1 cellular context compared by ENCODE assay signal in the genomic region with DNA sequence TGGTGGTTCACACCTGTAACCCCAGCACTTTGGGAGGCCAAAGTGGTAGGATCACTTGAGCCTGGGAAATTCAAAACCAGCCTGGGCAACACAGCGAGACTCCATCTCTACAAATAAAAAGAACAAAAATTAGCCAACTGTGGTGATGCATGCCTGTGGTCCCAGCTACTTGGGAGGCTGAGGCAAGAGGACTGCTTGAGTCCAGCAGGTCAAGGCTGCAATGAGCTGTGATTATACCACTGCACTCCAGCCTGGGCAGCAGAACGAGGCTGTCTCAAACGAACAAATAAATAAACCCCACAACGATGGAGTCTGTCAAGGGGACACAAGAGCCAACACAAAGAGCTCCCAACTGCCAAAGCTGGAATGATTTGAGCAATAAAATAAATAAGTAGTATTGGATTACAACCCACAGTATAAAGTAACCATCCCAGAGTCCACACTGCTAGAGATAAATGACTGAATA.
TF ChIP-seq lines count a peak whose summit lies in the region.

No MANE protein-coding gene starts in this region.

TF ChIP-seq in HepG2, 621 proteins besides CTCF, POLR2A, EP300 and RAD21 (continued from another document):
- TF ChIP-seq MED1 (CRISPR knock-in tag; IDR thresholded peaks at IDR 0.05): peak; percentile 12; the same call in 1 of the 2 replicates
- 0 out of 2 replicates have a peak, but pooled peaks have one; percentile 23 for TF ChIP-seq GFI1 (CRISPR knock-in tag; IDR thresholded peaks at IDR 0.05; ENCODE audit: borderline replicate concordance)
- TF ChIP-seq, protein P1, sequence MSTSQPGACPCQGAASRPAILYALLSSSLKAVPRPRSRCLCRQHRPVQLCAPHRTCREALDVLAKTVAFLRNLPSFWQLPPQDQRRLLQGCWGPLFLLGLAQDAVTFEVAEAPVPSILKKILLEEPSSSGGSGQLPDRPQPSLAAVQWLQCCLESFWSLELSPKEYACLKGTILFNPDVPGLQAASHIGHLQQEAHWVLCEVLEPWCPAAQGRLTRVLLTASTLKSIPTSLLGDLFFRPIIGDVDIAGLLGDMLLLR (CRISPR knock-in tag; IDR thresholded peaks at IDR 0.05): 0 out of 2 replicates have a peak, but pooled peaks have one; percentile 29
- TF ChIP-seq, protein P2, sequence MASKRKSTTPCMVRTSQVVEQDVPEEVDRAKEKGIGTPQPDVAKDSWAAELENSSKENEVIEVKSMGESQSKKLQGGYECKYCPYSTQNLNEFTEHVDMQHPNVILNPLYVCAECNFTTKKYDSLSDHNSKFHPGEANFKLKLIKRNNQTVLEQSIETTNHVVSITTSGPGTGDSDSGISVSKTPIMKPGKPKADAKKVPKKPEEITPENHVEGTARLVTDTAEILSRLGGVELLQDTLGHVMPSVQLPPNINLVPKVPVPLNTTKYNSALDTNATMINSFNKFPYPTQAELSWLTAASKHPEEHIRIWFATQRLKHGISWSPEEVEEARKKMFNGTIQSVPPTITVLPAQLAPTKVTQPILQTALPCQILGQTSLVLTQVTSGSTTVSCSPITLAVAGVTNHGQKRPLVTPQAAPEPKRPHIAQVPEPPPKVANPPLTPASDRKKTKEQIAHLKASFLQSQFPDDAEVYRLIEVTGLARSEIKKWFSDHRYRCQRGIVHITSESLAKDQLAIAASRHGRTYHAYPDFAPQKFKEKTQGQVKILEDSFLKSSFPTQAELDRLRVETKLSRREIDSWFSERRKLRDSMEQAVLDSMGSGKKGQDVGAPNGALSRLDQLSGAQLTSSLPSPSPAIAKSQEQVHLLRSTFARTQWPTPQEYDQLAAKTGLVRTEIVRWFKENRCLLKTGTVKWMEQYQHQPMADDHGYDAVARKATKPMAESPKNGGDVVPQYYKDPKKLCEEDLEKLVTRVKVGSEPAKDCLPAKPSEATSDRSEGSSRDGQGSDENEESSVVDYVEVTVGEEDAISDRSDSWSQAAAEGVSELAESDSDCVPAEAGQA (IDR thresholded peaks at IDR 0.05; ENCODE audit: low read depth): 0 out of 2 replicates have a peak, but pooled peaks have one; percentile 26
- TF ChIP-seq, protein P2 (CRISPR knock-in tag; IDR thresholded peaks at IDR 0.05; ENCODE audit: borderline replicate concordance): no peak
- TF ChIP-seq, protein P3, sequence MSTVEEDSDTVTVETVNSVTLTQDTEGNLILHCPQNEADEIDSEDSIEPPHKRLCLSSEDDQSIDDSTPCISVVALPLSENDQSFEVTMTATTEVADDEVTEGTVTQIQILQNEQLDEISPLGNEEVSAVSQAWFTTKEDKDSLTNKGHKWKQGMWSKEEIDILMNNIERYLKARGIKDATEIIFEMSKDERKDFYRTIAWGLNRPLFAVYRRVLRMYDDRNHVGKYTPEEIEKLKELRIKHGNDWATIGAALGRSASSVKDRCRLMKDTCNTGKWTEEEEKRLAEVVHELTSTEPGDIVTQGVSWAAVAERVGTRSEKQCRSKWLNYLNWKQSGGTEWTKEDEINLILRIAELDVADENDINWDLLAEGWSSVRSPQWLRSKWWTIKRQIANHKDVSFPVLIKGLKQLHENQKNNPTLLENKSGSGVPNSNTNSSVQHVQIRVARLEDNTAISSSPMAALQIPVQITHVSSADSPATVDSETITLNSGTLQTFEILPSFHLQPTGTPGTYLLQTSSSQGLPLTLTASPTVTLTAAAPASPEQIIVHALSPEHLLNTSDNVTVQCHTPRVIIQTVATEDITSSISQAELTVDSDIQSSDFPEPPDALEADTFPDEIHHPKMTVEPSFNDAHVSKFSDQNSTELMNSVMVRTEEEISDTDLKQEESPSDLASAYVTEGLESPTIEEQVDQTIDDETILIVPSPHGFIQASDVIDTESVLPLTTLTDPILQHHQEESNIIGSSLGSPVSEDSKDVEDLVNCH (CRISPR knock-in tag; IDR thresholded peaks at IDR 0.05): no peak
- TF ChIP-seq LCORL (IDR thresholded peaks at IDR 0.05): no peak
- TF ChIP-seq LCORL (CRISPR knock-in tag; IDR thresholded peaks at IDR 0.05): 0 out of 2 replicates have a peak, but pooled peaks have one; percentile 48
- TF ChIP-seq CEBPB (IDR thresholded peaks at IDR 0.05; ENCODE audit: borderline replicate concordance, low read depth, low read length): peak; percentile 51; the same call in 1 of the 2 replicates
- TF ChIP-seq RXRA (CRISPR knock-in tag; IDR thresholded peaks at IDR 0.05): no peak
- TF ChIP-seq CEBPG (CRISPR knock-in tag; IDR thresholded peaks at IDR 0.05): peak; percentile 26; the same call in 1 of the 2 replicates
- 0 out of 2 replicates have a peak, but pooled peaks have one; percentile 21 for TF ChIP-seq ZMYM4 (CRISPR knock-in tag; IDR thresholded peaks at IDR 0.05)
- TF ChIP-seq, protein P4, sequence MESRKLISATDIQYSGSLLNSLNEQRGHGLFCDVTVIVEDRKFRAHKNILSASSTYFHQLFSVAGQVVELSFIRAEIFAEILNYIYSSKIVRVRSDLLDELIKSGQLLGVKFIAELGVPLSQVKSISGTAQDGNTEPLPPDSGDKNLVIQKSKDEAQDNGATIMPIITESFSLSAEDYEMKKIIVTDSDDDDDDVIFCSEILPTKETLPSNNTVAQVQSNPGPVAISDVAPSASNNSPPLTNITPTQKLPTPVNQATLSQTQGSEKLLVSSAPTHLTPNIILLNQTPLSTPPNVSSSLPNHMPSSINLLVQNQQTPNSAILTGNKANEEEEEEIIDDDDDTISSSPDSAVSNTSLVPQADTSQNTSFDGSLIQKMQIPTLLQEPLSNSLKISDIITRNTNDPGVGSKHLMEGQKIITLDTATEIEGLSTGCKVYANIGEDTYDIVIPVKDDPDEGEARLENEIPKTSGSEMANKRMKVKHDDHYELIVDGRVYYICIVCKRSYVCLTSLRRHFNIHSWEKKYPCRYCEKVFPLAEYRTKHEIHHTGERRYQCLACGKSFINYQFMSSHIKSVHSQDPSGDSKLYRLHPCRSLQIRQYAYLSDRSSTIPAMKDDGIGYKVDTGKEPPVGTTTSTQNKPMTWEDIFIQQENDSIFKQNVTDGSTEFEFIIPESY (CRISPR knock-in tag; IDR thresholded peaks at IDR 0.05): 0 out of 2 replicates have a peak, but pooled peaks have one; percentile 20
- TF ChIP-seq HNF4A (CRISPR knock-in tag; IDR thresholded peaks at IDR 0.05): peak; percentile 72
- peak; percentile 18; the same call in 1 of the 2 replicates for TF ChIP-seq FOXA3 (CRISPR knock-in tag; IDR thresholded peaks at IDR 0.05)
- TF ChIP-seq, protein P5, sequence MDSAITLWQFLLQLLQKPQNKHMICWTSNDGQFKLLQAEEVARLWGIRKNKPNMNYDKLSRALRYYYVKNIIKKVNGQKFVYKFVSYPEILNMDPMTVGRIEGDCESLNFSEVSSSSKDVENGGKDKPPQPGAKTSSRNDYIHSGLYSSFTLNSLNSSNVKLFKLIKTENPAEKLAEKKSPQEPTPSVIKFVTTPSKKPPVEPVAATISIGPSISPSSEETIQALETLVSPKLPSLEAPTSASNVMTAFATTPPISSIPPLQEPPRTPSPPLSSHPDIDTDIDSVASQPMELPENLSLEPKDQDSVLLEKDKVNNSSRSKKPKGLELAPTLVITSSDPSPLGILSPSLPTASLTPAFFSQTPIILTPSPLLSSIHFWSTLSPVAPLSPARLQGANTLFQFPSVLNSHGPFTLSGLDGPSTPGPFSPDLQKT (CRISPR knock-in tag; IDR thresholded peaks at IDR 0.05; ENCODE audit: borderline replicate concordance): no peak
- TF ChIP-seq ZNF788 (CRISPR knock-in tag; IDR thresholded peaks at IDR 0.05; ENCODE audit: borderline replicate concordance): 0 out of 2 replicates have a peak, but pooled peaks have one; percentile 17
- TF ChIP-seq FOSL2 (CRISPR knock-in tag; IDR thresholded peaks at IDR 0.05): peak; percentile 28; the same call in 1 of the 2 replicates
- no peak for TF ChIP-seq TEAD2 (CRISPR knock-in tag; IDR thresholded peaks at IDR 0.05)
- TF ChIP-seq TBX2 (CRISPR knock-in tag; IDR thresholded peaks at IDR 0.05; ENCODE audit: borderline replicate concordance): peak; percentile 30; the same call in 1 of the 2 replicates
- TF ChIP-seq, protein P6, sequence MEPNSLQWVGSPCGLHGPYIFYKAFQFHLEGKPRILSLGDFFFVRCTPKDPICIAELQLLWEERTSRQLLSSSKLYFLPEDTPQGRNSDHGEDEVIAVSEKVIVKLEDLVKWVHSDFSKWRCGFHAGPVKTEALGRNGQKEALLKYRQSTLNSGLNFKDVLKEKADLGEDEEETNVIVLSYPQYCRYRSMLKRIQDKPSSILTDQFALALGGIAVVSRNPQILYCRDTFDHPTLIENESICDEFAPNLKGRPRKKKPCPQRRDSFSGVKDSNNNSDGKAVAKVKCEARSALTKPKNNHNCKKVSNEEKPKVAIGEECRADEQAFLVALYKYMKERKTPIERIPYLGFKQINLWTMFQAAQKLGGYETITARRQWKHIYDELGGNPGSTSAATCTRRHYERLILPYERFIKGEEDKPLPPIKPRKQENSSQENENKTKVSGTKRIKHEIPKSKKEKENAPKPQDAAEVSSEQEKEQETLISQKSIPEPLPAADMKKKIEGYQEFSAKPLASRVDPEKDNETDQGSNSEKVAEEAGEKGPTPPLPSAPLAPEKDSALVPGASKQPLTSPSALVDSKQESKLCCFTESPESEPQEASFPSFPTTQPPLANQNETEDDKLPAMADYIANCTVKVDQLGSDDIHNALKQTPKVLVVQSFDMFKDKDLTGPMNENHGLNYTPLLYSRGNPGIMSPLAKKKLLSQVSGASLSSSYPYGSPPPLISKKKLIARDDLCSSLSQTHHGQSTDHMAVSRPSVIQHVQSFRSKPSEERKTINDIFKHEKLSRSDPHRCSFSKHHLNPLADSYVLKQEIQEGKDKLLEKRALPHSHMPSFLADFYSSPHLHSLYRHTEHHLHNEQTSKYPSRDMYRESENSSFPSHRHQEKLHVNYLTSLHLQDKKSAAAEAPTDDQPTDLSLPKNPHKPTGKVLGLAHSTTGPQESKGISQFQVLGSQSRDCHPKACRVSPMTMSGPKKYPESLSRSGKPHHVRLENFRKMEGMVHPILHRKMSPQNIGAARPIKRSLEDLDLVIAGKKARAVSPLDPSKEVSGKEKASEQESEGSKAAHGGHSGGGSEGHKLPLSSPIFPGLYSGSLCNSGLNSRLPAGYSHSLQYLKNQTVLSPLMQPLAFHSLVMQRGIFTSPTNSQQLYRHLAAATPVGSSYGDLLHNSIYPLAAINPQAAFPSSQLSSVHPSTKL (CRISPR knock-in tag; IDR thresholded peaks at IDR 0.05): peak; percentile 34; the same call in 1 of the 2 replicates
- TF ChIP-seq CAMTA2 (CRISPR knock-in tag; IDR thresholded peaks at IDR 0.05; ENCODE audit: borderline replicate concordance): 0 out of 2 replicates have a peak, but pooled peaks have one; percentile 32
- TF ChIP-seq RARA (CRISPR knock-in tag; IDR thresholded peaks at IDR 0.05): peak; percentile 50
- TF ChIP-seq POGZ (CRISPR knock-in tag; IDR thresholded peaks at IDR 0.05): peak; percentile 59
- TF ChIP-seq ZNF121 (CRISPR knock-in tag; IDR thresholded peaks at IDR 0.05): peak; percentile 78
- 0 out of 2 replicates have a peak, but pooled peaks have one; percentile 17 for TF ChIP-seq RCOR2 (CRISPR knock-in tag; IDR thresholded peaks at IDR 0.05)
- TF ChIP-seq ZNF883 (CRISPR knock-in tag; IDR thresholded peaks at IDR 0.05; ENCODE audit: not compliant biosample characterization): peak; percentile 9
- TF ChIP-seq GATAD2A (CRISPR knock-in tag; IDR thresholded peaks at IDR 0.05): peak; percentile 43; the same call in 1 of the 2 replicates
- TF ChIP-seq, protein P7, sequence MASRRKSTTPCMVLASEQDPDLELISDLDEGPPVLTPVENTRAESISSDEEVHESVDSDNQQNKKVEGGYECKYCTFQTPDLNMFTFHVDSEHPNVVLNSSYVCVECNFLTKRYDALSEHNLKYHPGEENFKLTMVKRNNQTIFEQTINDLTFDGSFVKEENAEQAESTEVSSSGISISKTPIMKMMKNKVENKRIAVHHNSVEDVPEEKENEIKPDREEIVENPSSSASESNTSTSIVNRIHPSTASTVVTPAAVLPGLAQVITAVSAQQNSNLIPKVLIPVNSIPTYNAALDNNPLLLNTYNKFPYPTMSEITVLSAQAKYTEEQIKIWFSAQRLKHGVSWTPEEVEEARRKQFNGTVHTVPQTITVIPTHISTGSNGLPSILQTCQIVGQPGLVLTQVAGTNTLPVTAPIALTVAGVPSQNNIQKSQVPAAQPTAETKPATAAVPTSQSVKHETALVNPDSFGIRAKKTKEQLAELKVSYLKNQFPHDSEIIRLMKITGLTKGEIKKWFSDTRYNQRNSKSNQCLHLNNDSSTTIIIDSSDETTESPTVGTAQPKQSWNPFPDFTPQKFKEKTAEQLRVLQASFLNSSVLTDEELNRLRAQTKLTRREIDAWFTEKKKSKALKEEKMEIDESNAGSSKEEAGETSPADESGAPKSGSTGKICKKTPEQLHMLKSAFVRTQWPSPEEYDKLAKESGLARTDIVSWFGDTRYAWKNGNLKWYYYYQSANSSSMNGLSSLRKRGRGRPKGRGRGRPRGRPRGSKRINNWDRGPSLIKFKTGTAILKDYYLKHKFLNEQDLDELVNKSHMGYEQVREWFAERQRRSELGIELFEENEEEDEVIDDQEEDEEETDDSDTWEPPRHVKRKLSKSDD (CRISPR knock-in tag; IDR thresholded peaks at IDR 0.05; ENCODE audit: low read depth): no peak
- no peak for TF ChIP-seq U2AF1 (optimal IDR thresholded peaks at IDR 0.05; ENCODE audit: low read depth, low read length)
- TF ChIP-seq ZNF460 (CRISPR knock-in tag; IDR thresholded peaks at IDR 0.05; ENCODE audit: borderline replicate concordance): peak; percentile 68
- TF ChIP-seq, protein P8, sequence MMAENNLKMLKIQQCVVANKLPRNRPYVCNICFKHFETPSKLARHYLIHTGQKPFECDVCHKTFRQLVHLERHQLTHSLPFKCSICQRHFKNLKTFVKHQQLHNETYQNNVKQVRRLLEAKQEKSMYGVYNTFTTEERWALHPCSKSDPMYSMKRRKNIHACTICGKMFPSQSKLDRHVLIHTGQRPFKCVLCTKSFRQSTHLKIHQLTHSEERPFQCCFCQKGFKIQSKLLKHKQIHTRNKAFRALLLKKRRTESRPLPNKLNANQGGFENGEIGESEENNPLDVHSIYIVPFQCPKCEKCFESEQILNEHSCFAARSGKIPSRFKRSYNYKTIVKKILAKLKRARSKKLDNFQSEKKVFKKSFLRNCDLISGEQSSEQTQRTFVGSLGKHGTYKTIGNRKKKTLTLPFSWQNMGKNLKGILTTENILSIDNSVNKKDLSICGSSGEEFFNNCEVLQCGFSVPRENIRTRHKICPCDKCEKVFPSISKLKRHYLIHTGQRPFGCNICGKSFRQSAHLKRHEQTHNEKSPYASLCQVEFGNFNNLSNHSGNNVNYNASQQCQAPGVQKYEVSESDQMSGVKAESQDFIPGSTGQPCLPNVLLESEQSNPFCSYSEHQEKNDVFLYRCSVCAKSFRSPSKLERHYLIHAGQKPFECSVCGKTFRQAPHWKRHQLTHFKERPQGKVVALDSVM (CRISPR knock-in tag; IDR thresholded peaks at IDR 0.05): peak; percentile 98
- TF ChIP-seq ZNF781 (CRISPR knock-in tag; IDR thresholded peaks at IDR 0.05; ENCODE audit: borderline replicate concordance, not compliant biosample characterization): peak; percentile 54
- no peak for TF ChIP-seq ATF1 (CRISPR knock-in tag; IDR thresholded peaks at IDR 0.05)
